In genomic region chr20:63268671-63269439, GRCh38 we compare ENCODE assay signal across 25 cellular contexts. TPM values are rescaled to one million over a fixed set of nuclear protein-coding genes. Genes with fewer than 3 reads are reported as not detected.
DNase-seq lines count a peak whose midpoint lies in the region; ATAC-seq and TF ChIP-seq lines count a peak whose summit lies in the region.
"Had no signal": no experiment of that assay in that cellular context is flagged by ENCODE, and none has a peak within 500 bp of the region (broad histone marks: within the 10 kb centered on the region; RNA-seq: fewer than 3 reads in every experiment).

No MANE protein-coding gene starts in this region.

- no peak overlapping the region for H3K4me2 ChIP-seq in GM23338

- H3K9me3 Mint-ChIP-seq in GM23338 (no peaks in the 10 kb centered on the region), progenitor cell of endocrine pancreas (ENCODE audit: low read depth) (no peaks in the 10 kb centered on the region)
- H3K9me3 Mint-ChIP-seq: activated CD4-positive, alpha-beta memory T cell treated with anti-CD3 and anti-CD28 coated beads, Interleukin-2, amount 10 ng/mL, durations not matched to agents 7 days and 5 days; activated naive CD4-positive, alpha-beta T cell treated with anti-CD3 and anti-CD28 coated beads for 36 hours; activated T-cell treated with anti-CD3 and anti-CD28 coated beads, Interleukin-2, amount 50 U/mL, for 24 hours; CD4-positive, alpha-beta T cell had no signal

- peaks cover 5% of the 10 kb centered on the region; the same call in 1 of the 2 replicates for H4K20me1 ChIP-seq in GM23338 (replicated peaks; ENCODE audit: insufficient read depth)

- H3F3A ChIP-seq in GM23338 (replicated peaks; ENCODE audit: low read depth), result no peaks in the 10 kb centered on the region

- H3K79me2 ChIP-seq in GM23338 (replicated peaks; ENCODE audit: insufficient read depth), result peaks cover 11% of the 10 kb centered on the region

- H3K9me3 ChIP-seq in WERI-Rb-1 (ENCODE audit: severe bottlenecking) (no peaks in the 10 kb centered on the region), right atrium auricular region (no peaks in the 10 kb centered on the region)
- H3K9me3 ChIP-seq: Peyer's patch, suprapubic skin had no signal

- H3K9me2 ChIP-seq in GM23338 (ENCODE audit: insufficient read depth), result no peaks in the 10 kb centered on the region

- TF ChIP-seq CTCF in GM23338 (conservative IDR thresholded peaks at IDR 0.05; ENCODE audit: low read depth in 2 of 2), result no peak
- no peak for TF ChIP-seq CTCF in WERI-Rb-1 (IDR thresholded peaks at IDR 0.05; ENCODE audit: low read depth, low read length)
- TF ChIP-seq CTCF in right atrium auricular region (IDR thresholded peaks at IDR 0.05), result no peak
- TF ChIP-seq CTCF in progenitor cell of endocrine pancreas (IDR thresholded peaks at IDR 0.05; ENCODE audit: unreplicated experiment), result no peak

- ATAC-seq in GM23338, result peak; percentile 17
- ATAC-seq: GM12878 had no signal

- H3K27me3 ChIP-seq in GM23338 (ENCODE audit: insufficient read depth) (no peaks in the 10 kb centered on the region), WERI-Rb-1 (ENCODE audit: insufficient read depth, low read depth, severe bottlenecking) (no peaks in the 10 kb centered on the region), right atrium auricular region (no peaks in the 10 kb centered on the region)
- H3K27me3 ChIP-seq: Peyer's patch had no signal

- H2AFZ ChIP-seq in GM23338, result no peak overlapping the region

- DNase-seq in GM23338 (ENCODE audit: low spot score) (peak; percentile 45), WERI-Rb-1 (peak; percentile 52), islet precursor cell (peak; percentile 79), renal cortical epithelial cell (ENCODE audit: low read depth) (peak; percentile 54), right atrium auricular region (ENCODE audit: low spot score) (no peak), NCI-H345 (lab: John Stamatoyannopoulos, UW) (no peak), progenitor cell of endocrine pancreas (ENCODE audit: low spot score, unreplicated experiment) (no peak)
- DNase-seq: activated CD4-positive, alpha-beta memory T cell treated with anti-CD3 and anti-CD28 coated beads, Interleukin-2, amount 10 ng/mL, durations not matched to agents 7 days and 5 days; activated naive CD4-positive, alpha-beta T cell treated with anti-CD3 and anti-CD28 coated beads for 36 hours; activated T-cell treated with anti-CD3 and anti-CD28 coated beads, Interleukin-2, amount 50 U/mL, for 24 hours; CD4-positive, alpha-beta T cell; cerebellar nuclear complex; DMS153; effector CD4-positive, alpha-beta T cell; NCI-H1092 treated with DMSO at 0.1 percent for 48 hours; NCI-H2029 treated with DMSO at 0.1 percent for 48 hours; NCI-H510A; occipital lobe; Peyer's patch had no signal

- peaks cover 20% of the 10 kb centered on the region for H3K27me3 Mint-ChIP-seq in GM23338 (ENCODE audit: insufficient read depth, low read depth, poor library complexity)
- peaks cover 10% of the 10 kb centered on the region for H3K27me3 Mint-ChIP-seq in progenitor cell of endocrine pancreas

- H3K4me3 Mint-ChIP-seq in GM23338 (no peak overlapping the region), progenitor cell of endocrine pancreas (ENCODE audit: low read depth) (no peak overlapping the region)
- H3K4me3 Mint-ChIP-seq: activated CD4-positive, alpha-beta memory T cell treated with anti-CD3 and anti-CD28 coated beads, Interleukin-2, amount 10 ng/mL, durations not matched to agents 7 days and 5 days; activated naive CD4-positive, alpha-beta T cell treated with anti-CD3 and anti-CD28 coated beads for 36 hours; activated T-cell treated with anti-CD3 and anti-CD28 coated beads, Interleukin-2, amount 50 U/mL, for 24 hours had no signal

- H3K4me1 Mint-ChIP-seq in GM23338, result peaks cover 10% of the 10 kb centered on the region
- H3K4me1 Mint-ChIP-seq in progenitor cell of endocrine pancreas (ENCODE audit: low read depth), result peaks cover 12% of the 10 kb centered on the region

- H3K4me3 ChIP-seq in GM23338 (no peak overlapping the region), WERI-Rb-1 (ENCODE audit: low read depth, low read length) (peak overlapping the region; percentile 33), right atrium auricular region (no peak overlapping the region)
- H3K4me3 ChIP-seq: GM12878, Peyer's patch, suprapubic skin had no signal

- H3K36me3 ChIP-seq in GM23338 (ENCODE audit: insufficient read depth) (no peaks in the 10 kb centered on the region), WERI-Rb-1 (no peaks in the 10 kb centered on the region), right atrium auricular region (no peaks in the 10 kb centered on the region)
- H3K36me3 ChIP-seq: Peyer's patch, suprapubic skin had no signal

- H3K27ac Mint-ChIP-seq in GM23338 (no peak overlapping the region), progenitor cell of endocrine pancreas (no peak overlapping the region)
- H3K27ac Mint-ChIP-seq: activated CD4-positive, alpha-beta memory T cell treated with anti-CD3 and anti-CD28 coated beads, Interleukin-2, amount 10 ng/mL, durations not matched to agents 7 days and 5 days; activated naive CD4-positive, alpha-beta T cell treated with anti-CD3 and anti-CD28 coated beads for 36 hours; activated T-cell treated with anti-CD3 and anti-CD28 coated beads, Interleukin-2, amount 50 U/mL, for 24 hours; CD4-positive, alpha-beta T cell had no signal

- H3K36me3 Mint-ChIP-seq in GM23338 (ENCODE audit: low read depth) (no peaks in the 10 kb centered on the region; the same call in 2 of the 3 replicates), progenitor cell of endocrine pancreas (ENCODE audit: insufficient read depth) (no peaks in the 10 kb centered on the region)

- peaks cover 6% of the 10 kb centered on the region; the same call in 1 of the 2 replicates for H3K4me1 ChIP-seq in GM23338 (ENCODE audit: insufficient read depth)
- peaks cover 0 to 14% of the 10 kb centered on the region in 2 donors for H3K4me1 ChIP-seq in right atrium auricular region

- H3K27ac ChIP-seq in GM23338 (ENCODE audit: low read depth), result no peak overlapping the region
- peak overlapping the region; percentile 77 for H3K27ac ChIP-seq in WERI-Rb-1
- no peak overlapping the region for H3K27ac ChIP-seq in right atrium auricular region
- H3K27ac ChIP-seq: Peyer's patch, suprapubic skin had no signal

TF ChIP-seq in GM23338, 12 proteins besides CTCF, POLR2A, EP300 and RAD21 (continues in another document):
- TF ChIP-seq EZH2phosphoT487 (IDR thresholded peaks at IDR 0.05; ENCODE audit: unreplicated experiment) (no peak), ZNF114 (CRISPR knock-in tag; IDR thresholded peaks at IDR 0.05) (no peak), EZH2 (IDR thresholded peaks at IDR 0.05; ENCODE audit: low read depth, unreplicated experiment) (no peak), STAT1 (IDR thresholded peaks at IDR 0.05; ENCODE audit: unreplicated experiment) (no peak)

RNA-seq across cellular contexts. Expression of gene ARFGAP1, which starts 3.8 kb away (rescaled TPM):
- total RNA-seq in GM23338 (2014; rRNA removed; shearing (Covaris generic)), result 88.8 and 95.5 TPM in 2 replicates
- 40.6 and 41.5 TPM in 2 replicates for polyA plus RNA-seq in GM23338 (2016; fragmentation: Nextera tagmentation; extraction: Ambion mirVana)
- 73.5 and 74.1 TPM in 2 replicates for total RNA-seq in renal cortical epithelial cell
- total RNA-seq in right atrium auricular region, result 10 to 100 TPM; 19.1 to 20.7 TPM
- 119 and 130 TPM in 2 replicates for total RNA-seq in progenitor cell of endocrine pancreas

RNA-seq across cellular contexts. Expression of gene NKAIN4, which starts 14.6 kb away (rescaled TPM):
- 12.6 and 16.0 TPM in 2 replicates for total RNA-seq in GM23338 (2014; rRNA removed; shearing (Covaris generic))
- polyA plus RNA-seq in GM23338 (2016; fragmentation: Nextera tagmentation; extraction: Ambion mirVana), result 9.5 and 13.2 TPM in 2 replicates
- total RNA-seq in renal cortical epithelial cell (7.5 TPM in 2 replicates), right atrium auricular region (not detected), progenitor cell of endocrine pancreas (0.60 and 0.73 TPM in 2 replicates)
- total RNA-seq: activated CD4-positive, alpha-beta memory T cell treated with anti-CD3 and anti-CD28 coated beads, Interleukin-2, amount 10 ng/mL, durations not matched to agents 7 days and 5 days; activated naive CD4-positive, alpha-beta T cell treated with anti-CD3 and anti-CD28 coated beads for 36 hours; CD4-positive, alpha-beta T cell; GM12878; H4; LHCN-M2; Peyer's patch had no signal
- polyA plus RNA-seq: liver had no signal

RNA-seq across cellular contexts. Expression of gene COL20A1, which starts 24.1 kb away (rescaled TPM):
- total RNA-seq in GM23338 (2014; rRNA removed; shearing (Covaris generic)), result 0.28 and 0.43 TPM in 2 replicates
- polyA plus RNA-seq in GM23338 (2016; fragmentation: Nextera tagmentation; extraction: Ambion mirVana), result 0.59 and 0.79 TPM in 2 replicates
- total RNA-seq in renal cortical epithelial cell, result not detected in 2 replicates
- total RNA-seq in right atrium auricular region, result not detected
- 0.24 and 0.47 TPM in 2 replicates for total RNA-seq in progenitor cell of endocrine pancreas
- total RNA-seq: activated CD4-positive, alpha-beta memory T cell treated with anti-CD3 and anti-CD28 coated beads, Interleukin-2, amount 10 ng/mL, durations not matched to agents 7 days and 5 days; glomerular endothelial cell; GM12878; liver; Peyer's patch; suprapubic skin had no signal
- polyA plus RNA-seq: GM12878, liver had no signal

RNA-seq across cellular contexts. Expression of gene BIRC7, which starts 33.1 kb away (rescaled TPM):
- total RNA-seq in GM23338 (2014; rRNA removed; shearing (Covaris generic)), result 0.24 TPM in 1 of 2 replicates, not detected in the other
- polyA plus RNA-seq in GM23338 (2016; fragmentation: Nextera tagmentation; extraction: Ambion mirVana), result 0.16 TPM in 1 of 2 replicates, not detected in the other
- total RNA-seq in renal cortical epithelial cell, result 0.15 TPM in 1 of 2 replicates, not detected in the other
- total RNA-seq in right atrium auricular region, result not detected
- total RNA-seq in progenitor cell of endocrine pancreas, result not detected in 2 replicates
- total RNA-seq: activated CD4-positive, alpha-beta memory T cell treated with anti-CD3 and anti-CD28 coated beads, Interleukin-2, amount 10 ng/mL, durations not matched to agents 7 days and 5 days; activated naive CD4-positive, alpha-beta T cell treated with anti-CD3 and anti-CD28 coated beads for 36 hours; CD4-positive, alpha-beta T cell; GM12878; LHCN-M2; occipital lobe; Peyer's patch had no signal
- polyA plus RNA-seq: liver had no signal

RNA-seq across cellular contexts. Expression of gene YTHDF1, which starts 52.9 kb away (rescaled TPM):
- 64.3 and 64.5 TPM in 2 replicates for total RNA-seq in GM23338 (2014; rRNA removed; shearing (Covaris generic))
- 30.9 and 34.9 TPM in 2 replicates for polyA plus RNA-seq in GM23338 (2016; fragmentation: Nextera tagmentation; extraction: Ambion mirVana)
- total RNA-seq in renal cortical epithelial cell (18.8 and 32.8 TPM in 2 replicates), right atrium auricular region (10 to 100 TPM; 15.7 to 26.1 TPM), progenitor cell of endocrine pancreas (51.2 and 53.8 TPM in 2 replicates)

Comparison
In these comparisons a context has a peak if more than half of its experiments do, and no peak if none do; other contexts are left out.
1. DNase-seq: peak in GM23338 (single experiment), WERI-Rb-1 (single experiment), islet precursor cell (single experiment) and renal cortical epithelial cell (single experiment); none in right atrium auricular region (single experiment), NCI-H345 (single experiment) and progenitor cell of endocrine pancreas (single experiment).